ENCODE assay signal across 14 cellular contexts in genomic region chr10:72026251-72026650, GRCh38.
"Had no signal": no experiment of that assay in that cellular context is flagged by ENCODE, and none has a peak within 500 bp of the region (broad histone marks: within the 10 kb centered on the region; RNA-seq: fewer than 3 reads in every experiment).

No MANE protein-coding gene starts in this region.

- H3K4me3 Mint-ChIP-seq: activated CD8-positive, alpha-beta memory T cell treated with anti-CD3 and anti-CD28 coated beads, Interleukin-2, amount 10 ng/mL, durations not matched to agents 7 days and 5 days; activated T-cell treated with anti-CD3 and anti-CD28 coated beads, Interleukin-2, amount 50 U/mL, for 24 hours; natural killer cell had no signal

- H3K4me1 ChIP-seq: pancreas had no signal

- ATAC-seq: activated CD8-positive, alpha-beta memory T cell treated with anti-CD3 and anti-CD28 coated beads, Interleukin-2, amount 10 ng/mL, durations not matched to agents 7 days and 5 days; activated naive CD4-positive, alpha-beta T cell treated with anti-CD3 and anti-CD28 coated beads, Interleukin-2, amount 50 U/mL, for 72 hours; left cardiac atrium; natural killer cell had no signal

- H3K9me3 Mint-ChIP-seq: activated naive CD4-positive, alpha-beta T cell treated with anti-CD3 and anti-CD28 coated beads, Interleukin-2, amount 50 U/mL, for 72 hours; activated T-cell treated with anti-CD3 and anti-CD28 coated beads, Interleukin-2, amount 50 U/mL, for 24 hours; natural killer cell had no signal

- H3K36me3 ChIP-seq: pancreas, transverse colon had no signal

- H3K4me3 ChIP-seq: dorsolateral prefrontal cortex, pancreas, skin epidermis, transverse colon had no signal

- DNase-seq: activated CD4-positive, alpha-beta T cell treated with anti-CD3 and anti-CD28 coated beads, Interleukin-2, amount 50 U/mL, for 4 hours; activated CD4-positive, CD25-positive, alpha-beta regulatory T cell treated with anti-CD3 and anti-CD28 coated beads, Interleukin-2, amount 50 U/mL, for 72 hours; activated CD8-positive, alpha-beta memory T cell treated with anti-CD3 and anti-CD28 coated beads, Interleukin-2, amount 10 ng/mL, durations not matched to agents 7 days and 5 days; activated effector memory CD4-positive, alpha-beta T cell treated with Interleukin-2 at 50 U/mL for 16 hours; activated T-cell treated with anti-CD3 and anti-CD28 coated beads, Interleukin-2, amount 50 U/mL, for 24 hours; amniotic stem cell; cerebellar nuclear complex; dorsolateral prefrontal cortex; natural killer cell; pancreas had no signal

- H3K36me3 Mint-ChIP-seq: activated CD8-positive, alpha-beta memory T cell treated with anti-CD3 and anti-CD28 coated beads, Interleukin-2, amount 10 ng/mL, durations not matched to agents 7 days and 5 days; activated naive CD4-positive, alpha-beta T cell treated with anti-CD3 and anti-CD28 coated beads, Interleukin-2, amount 50 U/mL, for 72 hours; natural killer cell had no signal

- H3K27ac ChIP-seq: pancreas, skin epidermis had no signal

- H3K9me3 ChIP-seq: pancreas, transverse colon had no signal

- H3K27me3 ChIP-seq: dorsolateral prefrontal cortex, pancreas, transverse colon had no signal

- H3K27ac Mint-ChIP-seq: activated CD8-positive, alpha-beta memory T cell treated with anti-CD3 and anti-CD28 coated beads, Interleukin-2, amount 10 ng/mL, durations not matched to agents 7 days and 5 days; activated naive CD4-positive, alpha-beta T cell treated with anti-CD3 and anti-CD28 coated beads, Interleukin-2, amount 50 U/mL, for 72 hours; activated T-cell treated with anti-CD3 and anti-CD28 coated beads, Interleukin-2, amount 50 U/mL, for 24 hours; natural killer cell had no signal
